Comparison of ENCODE assay signal across 9 cellular contexts in the genomic region with DNA sequence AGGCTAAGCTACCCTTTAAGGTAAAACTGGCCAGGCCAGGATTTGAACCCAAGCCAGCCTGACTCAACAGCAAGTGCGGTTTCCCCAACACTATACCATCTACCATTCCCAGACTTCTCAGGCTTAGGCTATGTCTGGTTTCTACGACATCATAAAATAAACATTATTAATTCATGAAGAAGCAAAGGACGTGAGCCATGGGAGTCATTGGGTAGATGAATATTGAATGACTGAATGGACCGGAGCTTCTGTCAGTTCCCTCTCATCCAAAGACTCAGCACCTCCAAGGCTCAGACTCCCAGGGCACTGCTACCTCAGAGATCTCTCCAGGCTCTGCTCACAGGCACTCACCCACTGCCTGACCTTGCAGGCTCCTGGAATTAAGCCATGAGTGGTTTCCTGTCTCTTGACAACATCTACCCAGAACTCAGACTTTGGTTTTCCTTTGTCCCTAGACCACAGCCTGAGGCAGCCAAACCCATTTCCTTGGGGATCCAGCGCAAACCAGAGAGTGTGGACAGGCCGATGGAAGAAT.
DNase-seq lines count a peak whose midpoint lies in the region; ATAC-seq and TF ChIP-seq lines count a peak whose summit lies in the region.
"Had no signal": no experiment of that assay in that cellular context is flagged by ENCODE, and none has a peak within 500 bp of the region (broad histone marks: within the 10 kb centered on the region; RNA-seq: fewer than 3 reads in every experiment).

No MANE protein-coding gene starts in this region.

- ATAC-seq in HG03196 (IDR thresholded peaks at IDR 0.05; ENCODE audit: unreplicated experiment) = peak; percentile 6

- in situ Hi-C loops in GM13977 (cut with MboI; ENCODE audit: low pct_unique_long_range_greater_than_20kb, low sequenced_read_pairs, unreplicated experiment) = no loop called here

- H3K4me3 ChIP-seq in AG10803 (ENCODE audit: low read length) = no peak overlapping the region

- TF ChIP-seq CTCF in AG10803 (conservative IDR thresholded peaks at IDR 0.05; ENCODE audit: low read length) = no peak
- TF ChIP-seq CTCF in GM13977 (IDR thresholded peaks at IDR 0.05; ENCODE audit: extremely low read depth, insufficient read depth, missing control alignments) = no peak
- no peak for TF ChIP-seq CTCF in GM20000 (IDR thresholded peaks at IDR 0.05; ENCODE audit: extremely low read depth, missing control alignments)

- DNase-seq in AG10803 (ENCODE audit: low read depth) (peak; percentile 98), amniotic epithelial cell (ENCODE audit: low read depth) (peak; percentile 77), kidney glomerular epithelial cell (lab: John Stamatoyannopoulos, UW) (peak; percentile 91), cerebellum (ENCODE audit: low spot score) (no peak), GM13977 (ENCODE audit: low spot score) (no peak), GM20000 (ENCODE audit: low spot score) (no peak), GM19240 (ENCODE audit: insufficient read length, low spot score) (no peak)
- DNase-seq: NCI-H2227 treated with DMSO at 0.1 percent for 48 hours had no signal

Comparison
In these comparisons a context has a peak if more than half of its experiments do, and no peak if none do; other contexts are left out.
1. DNase-seq: peak in AG10803 (single experiment), amniotic epithelial cell (single experiment) and kidney glomerular epithelial cell (single experiment); none in cerebellum (single experiment), GM13977 (single experiment), GM20000 (single experiment) and GM19240 (single experiment).